8 cellular contexts compared by ENCODE assay signal in genomic region chr3:128950223-128950938, GRCh38. TPM values are rescaled to one million over a fixed set of nuclear protein-coding genes. Genes with fewer than 3 reads are reported as not detected.
DNase-seq lines count a peak whose midpoint lies in the region; ATAC-seq and TF ChIP-seq lines count a peak whose summit lies in the region.

No MANE protein-coding gene starts in this region.

- no peak for TF ChIP-seq POLR2A in prostate gland (IDR thresholded peaks at IDR 0.05)

- ATAC-seq in naive thymus-derived CD8-positive, alpha-beta T cell: peak; percentile 58 to 67

- POLR2A ChIA-PET in naive thymus-derived CD8-positive, alpha-beta T cell (lab: Charles Lee): no interaction called here

- 58% methylated on average over 15 of the region's 15 CpGs for WGBS in prostate gland

- no peaks in the 10 kb centered on the region for H3K27me3 ChIP-seq in prostate gland (replicated peaks; ENCODE audit: insufficient read depth)

- H3K9me3 ChIP-seq in prostate gland: no peaks in the 10 kb centered on the region

- TF ChIP-seq CTCF in cardiac fibroblast (IDR thresholded peaks at IDR 0.05; ENCODE audit: low read depth, low read length) (peak; percentile 33), prostate gland (IDR thresholded peaks at IDR 0.05) (no peak)

- H3K27me3 Mint-ChIP-seq in naive thymus-derived CD8-positive, alpha-beta T cell: peaks cover 0 to 2% (median 0%) of the 10 kb centered on the region in 5 donors

- DNase-seq in activated CD4-positive, alpha-beta T cell treated with anti-CD3 and anti-CD28 coated beads for 48 hours: peak; percentile 20
- DNase-seq in activated CD4-positive, alpha-beta T cell treated with anti-CD3 and anti-CD28 coated beads, Interleukin-2, amount 50 U/mL, for 4 hours: no peak
- peak; percentile 34 for DNase-seq in NCI-H2171 treated with DMSO at 0.1 percent for 48 hours (lab: John Stamatoyannopoulos, UW)
- peak; percentile 39 to 40 for DNase-seq in cardiac fibroblast (ENCODE audit: low read depth in 2 of 2)
- peak in 6 of 10 donors; percentile 5 to 37 (median 16) for DNase-seq in naive thymus-derived CD8-positive, alpha-beta T cell
- DNase-seq in activated effector memory CD4-positive, alpha-beta T cell treated with Interleukin-2 at 50 U/mL for 16 hours: no peak
- no peak for DNase-seq in prostate gland (ENCODE audit: low spot score)
- DNase-seq in SKM-1 (lab: John Stamatoyannopoulos, UW; ENCODE audit: unreplicated experiment): no peak

- intact Hi-C loops in prostate gland (cut with DNase I): no loop called here

- peaks cover 0 to 2% (median 0%) of the 10 kb centered on the region in 4 donors for H3K4me1 Mint-ChIP-seq in naive thymus-derived CD8-positive, alpha-beta T cell

- H3K36me3 ChIP-seq in prostate gland: no peaks in the 10 kb centered on the region

- H3K4me3 ChIP-seq in cardiac fibroblast (replicated peaks in 1 of 2; ENCODE audit: low read depth in 2 of 2, low read length in 2 of 2) (no peak overlapping the region), prostate gland (no peak overlapping the region)

- H3K36me3 Mint-ChIP-seq in naive thymus-derived CD8-positive, alpha-beta T cell: no peaks in the 10 kb centered on the region

- H3K4me3 Mint-ChIP-seq in naive thymus-derived CD8-positive, alpha-beta T cell: no peak overlapping the region

- peak overlapping the region in 1 of 10 donors; percentile 69 for H3K27ac Mint-ChIP-seq in naive thymus-derived CD8-positive, alpha-beta T cell

- no peaks in the 10 kb centered on the region for H3K4me1 ChIP-seq in prostate gland (replicated peaks)

- H3K9me3 Mint-ChIP-seq in naive thymus-derived CD8-positive, alpha-beta T cell: peaks cover 0 to 4% (median 0%) of the 10 kb centered on the region in 9 donors

- H3K27ac ChIP-seq in prostate gland: no peak overlapping the region

RNA-seq across cellular contexts. Expression of gene CFAP92, which starts 43.5 kb away (rescaled TPM):
- 1 to 10 TPM; 1.7 to 2.0 TPM for total RNA-seq in naive thymus-derived CD8-positive, alpha-beta T cell
- polyA plus RNA-seq in naive thymus-derived CD8-positive, alpha-beta T cell: under 1 TPM; 0.18 to 0.23 (median 0.20) TPM
- 1 to 10 TPM; 1.7 to 4.3 TPM for total RNA-seq in prostate gland

RNA-seq across cellular contexts. Expression of gene EFCC1, which starts 50.7 kb away (rescaled TPM):
- total RNA-seq in naive thymus-derived CD8-positive, alpha-beta T cell: under 1 TPM; 0.52 to 0.69 TPM
- polyA plus RNA-seq in naive thymus-derived CD8-positive, alpha-beta T cell: under 1 TPM; 0.21 to 0.47 (median 0.32) TPM
- 1 to 10 TPM; 1.8 to 4.0 TPM for total RNA-seq in prostate gland

Comparison
In these comparisons a context has a peak if more than half of its experiments do, and no peak if none do; other contexts are left out.
1. DNase-seq: peak in activated CD4-positive, alpha-beta T cell treated with anti-CD3 and anti-CD28 coated beads for 48 hours (single experiment), NCI-H2171 treated with DMSO at 0.1 percent for 48 hours (single experiment), cardiac fibroblast (2 of 2) and naive thymus-derived CD8-positive, alpha-beta T cell (6 of 10); none in activated CD4-positive, alpha-beta T cell treated with anti-CD3 and anti-CD28 coated beads, Interleukin-2, amount 50 U/mL, for 4 hours (0 of 2), activated effector memory CD4-positive, alpha-beta T cell treated with Interleukin-2 at 50 U/mL for 16 hours (single experiment), prostate gland (single experiment) and SKM-1 (single experiment).